Comparison of ENCODE assay signal across 1 cellular context in genomic region chr16:67877064-67877463, GRCh38.
A peak's percentile ranks its signal among the peaks of the same experiment; 100 is the strongest.
TF ChIP-seq lines count a peak whose summit lies in the region.

No MANE protein-coding gene starts in this region.

TF ChIP-seq in HepG2, 621 proteins besides CTCF, POLR2A, EP300 and RAD21:
- peak; percentile 15 for TF ChIP-seq AGO2 (optimal IDR thresholded peaks at IDR 0.05; ENCODE audit: low read depth, low read length)
- no peak for TF ChIP-seq RFX1 (IDR thresholded peaks at IDR 0.05)
TF ChIP-seq in HepG2: peak in this region for 1.
